8 cellular contexts compared by ENCODE assay signal in the genomic region with DNA sequence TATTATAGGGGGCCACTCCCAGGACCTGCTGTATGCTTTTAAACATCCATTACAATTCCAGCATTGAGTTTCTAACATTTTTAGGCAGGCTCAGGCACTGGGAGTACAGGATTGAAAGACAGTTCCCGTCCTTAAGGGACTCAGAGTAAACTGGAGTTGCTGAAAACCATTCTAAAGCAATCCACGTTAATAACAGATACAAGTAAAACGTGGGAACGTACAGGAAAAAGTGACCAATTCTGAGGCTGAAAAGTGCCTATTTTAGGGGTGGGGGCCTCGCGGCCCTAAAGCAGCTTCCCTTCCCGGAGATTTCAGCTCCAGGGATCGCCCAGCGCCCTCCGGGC. TPM values are rescaled to one million over a fixed set of nuclear protein-coding genes. Genes with fewer than 3 reads are reported as not detected.
DNase-seq lines count a peak whose midpoint lies in the region; ATAC-seq and TF ChIP-seq lines count a peak whose summit lies in the region.

No MANE protein-coding gene starts in this region.

- TF ChIP-seq POLR2A in heart left ventricle (IDR thresholded peaks at IDR 0.05): no peak

- intact Hi-C loops in heart left ventricle (cut with DNase I): loop anchor here in 6 of 10 donors (1.0 to 10.0 kb wide), 8 partner anchors 19 to 937 kb away; partner anchors contain the start of genes PJA2 (in 2 of the 6), FBXL17 (in 1 of the 6) and MAN2A1 (in 1 of the 6)
- intact Hi-C loops in Right ventricle myocardium inferior (cut with DNase I): loop anchor here (1.0 to 5.0 kb wide), 3 partner anchors 20 to 662 kb away; no protein-coding TSS in a partner anchor

- peaks cover 0 to 30% (median 8%) of the 10 kb centered on the region in 12 donors for H3K4me1 ChIP-seq in heart left ventricle
- H3K4me1 ChIP-seq in urinary bladder (ENCODE audit: insufficient read depth): no peaks in the 10 kb centered on the region

- peak overlapping the region; percentile 83 to 98 (median 91) for H3K4me3 ChIP-seq in heart left ventricle
- H3K4me3 ChIP-seq in brain microvascular endothelial cell (ENCODE audit: low read depth, low read length): peak overlapping the region; percentile 80
- H3K4me3 ChIP-seq in urinary bladder (ENCODE audit: low read depth, low read length): peak overlapping the region; percentile 59

- in situ Hi-C loops in brain microvascular endothelial cell (cut with HindIII; ENCODE audit: low pct_ligation_motif_present, low sequenced_read_pairs) (no loop called here), GM13977 (cut with MboI; ENCODE audit: low pct_unique_long_range_greater_than_20kb, low sequenced_read_pairs, unreplicated experiment) (no loop called here)

- ATAC-seq in heart left ventricle: no peak
- ATAC-seq in Right ventricle myocardium inferior: no peak
- ATAC-seq in omental fat pad (ENCODE audit: low FRiP score): no peak
- ATAC-seq in GM21786 (IDR thresholded peaks at IDR 0.05; ENCODE audit: unreplicated experiment): no peak

- H3K36me3 ChIP-seq in heart left ventricle (no peaks in the 10 kb centered on the region), brain microvascular endothelial cell (replicated peaks) (no peaks in the 10 kb centered on the region), urinary bladder (ENCODE audit: insufficient read depth) (no peaks in the 10 kb centered on the region)

- peak overlapping the region; percentile 91 to 100 (median 97) for H3K27ac ChIP-seq in heart left ventricle
- peak overlapping the region; percentile 97 for H3K27ac ChIP-seq in brain microvascular endothelial cell
- H3K27ac ChIP-seq in urinary bladder (ENCODE audit: low read depth): peak overlapping the region; percentile 95

- no peaks in the 10 kb centered on the region for H3K9me3 ChIP-seq in heart left ventricle

- no peak for DNase-seq in heart left ventricle
- no peak for DNase-seq in Right ventricle myocardium inferior (ENCODE audit: missing footprints)
- no peak for DNase-seq in brain microvascular endothelial cell
- peak; percentile 53 for DNase-seq in medulla oblongata (ENCODE audit: extremely low spot score)
- DNase-seq in omental fat pad (ENCODE audit: low spot score): no peak
- DNase-seq in GM13977 (ENCODE audit: low spot score): no peak

- no peaks in the 10 kb centered on the region for H3K27me3 ChIP-seq in heart left ventricle
- no peaks in the 10 kb centered on the region for H3K27me3 ChIP-seq in brain microvascular endothelial cell (replicated peaks)

- 0 to 2% (median 0%) methylated on average over 8 to 10 of the region's 10 CpGs for WGBS in heart left ventricle, 4 donors
- 0% methylated on average over 10 of the region's 10 CpGs for WGBS in urinary bladder

- TF ChIP-seq CTCF in heart left ventricle (IDR thresholded peaks at IDR 0.05) (no peak), brain microvascular endothelial cell (IDR thresholded peaks at IDR 0.05; ENCODE audit: low read depth, low read length, missing control alignments) (no peak), omental fat pad (IDR thresholded peaks at IDR 0.05) (no peak), GM13977 (IDR thresholded peaks at IDR 0.05; ENCODE audit: extremely low read depth, insufficient read depth, missing control alignments) (no peak)

RNA-seq across cellular contexts. Expression of gene FER, which starts 0.3 kb away (rescaled TPM):
- total RNA-seq in heart left ventricle (10 to 100 TPM; 10.2 to 25.7 (median 14.5) TPM), Right ventricle myocardium inferior (11.8 TPM), urinary bladder (84.6 TPM), omental fat pad (10 to 100 TPM; 25.2 to 33.1 (median 29.5) TPM)
- polyA plus RNA-seq in heart left ventricle (1 to 10 TPM; 1.4 to 3.0 TPM), urinary bladder (6.3 TPM)
